Comparison of ENCODE assay signal across 25 cellular contexts in the genomic region with DNA sequence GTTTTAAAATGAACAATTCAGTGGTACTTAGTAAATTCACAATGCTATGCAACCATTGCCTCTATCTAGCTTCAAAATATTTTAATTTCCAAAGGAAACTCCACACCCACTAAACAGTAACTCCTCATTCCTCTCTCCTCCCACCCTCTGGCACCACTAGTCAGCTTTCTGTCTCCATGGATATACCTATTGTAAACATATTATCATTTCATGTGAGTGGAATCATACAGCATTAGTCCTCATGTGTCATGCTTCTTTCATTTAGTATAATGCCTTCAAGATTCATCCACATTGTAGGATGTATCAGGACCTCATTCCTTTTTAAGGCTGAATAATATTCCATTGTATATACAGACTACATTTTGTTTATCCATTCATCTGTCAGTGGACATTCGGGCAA.
"Had no signal": no experiment of that assay in that cellular context is flagged by ENCODE, and none has a peak within 500 bp of the region (broad histone marks: within the 10 kb centered on the region; RNA-seq: fewer than 3 reads in every experiment).

No MANE protein-coding gene starts in this region.

- ATAC-seq: Right ventricle myocardium inferior had no signal

- DNase-seq: activated CD4-positive, alpha-beta memory T cell treated with anti-CD3 and anti-CD28 coated beads, Interleukin-2, amount 10 ng/mL, durations not matched to agents 7 days and 5 days; activated CD4-positive, alpha-beta T cell treated with anti-CD3 and anti-CD28 coated beads, Interleukin-2, amount 10 ng/mL, durations not matched to agents 7 days and 5 days; activated CD4-positive, CD25-positive, alpha-beta regulatory T cell; activated CD8-positive, alpha-beta memory T cell treated with anti-CD3 and anti-CD28 coated beads, Interleukin-2, amount 50 U/mL, for 4 hours; activated gamma-delta T cell treated with Interleukin-2 at 50 U/mL for 16 hours; activated naive CD4-positive, alpha-beta T cell treated with anti-CD3 and anti-CD28 coated beads, Interleukin-2, amount 10 ng/mL, durations not matched to agents 7 days and 5 days; activated naive CD8-positive, alpha-beta T cell treated with anti-CD3 and anti-CD28 coated beads for 36 hours; activated T-cell treated with anti-CD3 and anti-CD28 coated beads, Interleukin-2, amount 50 U/mL, for 72 hours; adrenal gland; anterior cingulate cortex; central memory CD4-positive, alpha-beta T cell; Kasumi-1; NCI-H1048; NCI-H1930; NCI-H2171; NCI-H345; NCI-H510A; NCI-H526 treated with DMSO at 0.1 percent for 48 hours; NCI-H82; RPMI8226; T-cell; T1000 had no signal

- H3K27ac ChIP-seq: adrenal gland, SK-N-MC, VCaP had no signal

- H3K36me3 ChIP-seq: adrenal gland had no signal

- H3K27me3 ChIP-seq: adrenal gland had no signal

- H3K4me3 ChIP-seq: adrenal gland, SK-N-MC had no signal
